In genomic region chr11:86637976-86638375, GRCh38 we compare ENCODE assay signal across 18 cellular contexts. TPM values are rescaled to one million over a fixed set of nuclear protein-coding genes. Genes with fewer than 3 reads are reported as not detected.
DNase-seq lines count a peak whose midpoint lies in the region; ATAC-seq and TF ChIP-seq lines count a peak whose summit lies in the region.
"Had no signal": no experiment of that assay in that cellular context is flagged by ENCODE, and none has a peak within 500 bp of the region (broad histone marks: within the 10 kb centered on the region; RNA-seq: fewer than 3 reads in every experiment).

No MANE protein-coding gene starts in this region.

- no peak overlapping the region for H3K4me3 ChIP-seq in fibroblast of villous mesenchyme (ENCODE audit: low read depth, low read length)
- no peak overlapping the region for H3K4me3 ChIP-seq in effector memory CD4-positive, alpha-beta T cell (ENCODE audit: insufficient read depth, low read depth, low read length, poor library complexity, severe bottlenecking)
- H3K4me3 ChIP-seq: heart right ventricle, lung, ovary had no signal

- no peaks in the 10 kb centered on the region for H3K36me3 ChIP-seq in effector memory CD4-positive, alpha-beta T cell (ENCODE audit: control insufficient read depth, insufficient read depth, low read length)
- H3K36me3 ChIP-seq: ovary had no signal

- TF ChIP-seq POLR2A in erythroblast (IDR thresholded peaks at IDR 0.05; ENCODE audit: low read length), result no peak

- H3K4me1 ChIP-seq in effector memory CD4-positive, alpha-beta T cell (ENCODE audit: control insufficient read depth, insufficient read depth, low read length, poor library complexity, severe bottlenecking), result no peaks in the 10 kb centered on the region

- H3K27ac ChIP-seq in effector memory CD4-positive, alpha-beta T cell (ENCODE audit: insufficient read depth, low read length, poor library complexity, severe bottlenecking), result no peak overlapping the region
- H3K27ac ChIP-seq: heart right ventricle, ovary had no signal

- ATAC-seq in GM18907 (IDR thresholded peaks at IDR 0.05; ENCODE audit: unreplicated experiment) (peak; percentile 77), left colon (no peak)
- ATAC-seq: heart right ventricle had no signal

- TF ChIP-seq CTCF in fibroblast of villous mesenchyme (IDR thresholded peaks at IDR 0.05; ENCODE audit: insufficient read depth, low read depth, low read length), result no peak

- intact Hi-C loops in left colon (cut with DNase I, micrococcal nuclease), result no loop called here

- H3K27me3 ChIP-seq in effector memory CD4-positive, alpha-beta T cell (replicated peaks; ENCODE audit: control insufficient read depth, insufficient read depth, low read length, poor library complexity, severe bottlenecking), result no peaks in the 10 kb centered on the region
- H3K27me3 ChIP-seq: heart right ventricle, ovary had no signal

- H3K9me3 ChIP-seq in effector memory CD4-positive, alpha-beta T cell (ENCODE audit: control insufficient read depth, low read length), result no peaks in the 10 kb centered on the region
- H3K9me3 ChIP-seq: ovary, SK-N-SH had no signal

- DNase-seq in EL (peak; percentile 24), OCI-M1 (lab: John Stamatoyannopoulos, UW) (peak; percentile 59), fibroblast of villous mesenchyme (ENCODE audit: low read depth) (peak; percentile 22), SKM-1 (lab: John Stamatoyannopoulos, UW; ENCODE audit: unreplicated experiment) (no peak), erythroblast (lab: John Stamatoyannopoulos, UW) (no peak), left colon (no peak)
- DNase-seq in effector memory CD4-positive, alpha-beta T cell, result no peak
- DNase-seq: anterior cingulate cortex; CD4-positive, alpha-beta T cell; endodermal cell; heart right ventricle; NCI-H1105; NCI-H526 treated with DMSO at 0.1 percent for 48 hours; ovary; SK-N-SH; stimulated activated CD4-positive, alpha-beta T cell treated with anti-CD3 and anti-CD28 coated beads, Interleukin-2, amount 100 ng/mL, for 48 hours had no signal

RNA-seq across cellular contexts. Expression of gene ME3, which starts 34.4 kb away (rescaled TPM):
- total RNA-seq in fibroblast of villous mesenchyme (19.9 and 27.4 TPM in 2 replicates), left colon (10 to 100 TPM; 35.8 to 38.1 TPM)

Comparison
In these comparisons a context has a peak if more than half of its experiments do, and no peak if none do; other contexts are left out.
1. DNase-seq: peak in EL (single experiment), OCI-M1 (single experiment) and fibroblast of villous mesenchyme (single experiment); none in SKM-1 (single experiment), effector memory CD4-positive, alpha-beta T cell (0 of 3), erythroblast (0 of 2) and left colon (0 of 2).